In genomic region chr18:34730774-34731173, GRCh38 we compare ENCODE assay signal across 24 cellular contexts. TPM values are rescaled to one million over a fixed set of nuclear protein-coding genes. Genes with fewer than 3 reads are reported as not detected.
DNase-seq lines count a peak whose midpoint lies in the region; ATAC-seq lines count a peak whose summit lies in the region.
"Had no signal": no experiment of that assay in that cellular context is flagged by ENCODE, and none has a peak within 500 bp of the region (broad histone marks: within the 10 kb centered on the region; RNA-seq: fewer than 3 reads in every experiment).

No MANE protein-coding gene starts in this region.

- H3K9ac ChIP-seq in rectal smooth muscle tissue (ENCODE audit: low read length) = no peak overlapping the region

- H3K27me3 ChIP-seq in rectal smooth muscle tissue (ENCODE audit: control insufficient read depth, insufficient read depth, low read length) = no peaks in the 10 kb centered on the region

- H3K4me3 ChIP-seq in rectal smooth muscle tissue (ENCODE audit: low read length) = no peak overlapping the region
- H3K4me3 ChIP-seq: smooth muscle cell had no signal

- H3K27ac ChIP-seq in cingulate gyrus (ENCODE audit: low read depth, low read length) (peak overlapping the region; percentile 83), rectal smooth muscle tissue (ENCODE audit: low read depth, low read length) (peak overlapping the region; percentile 48)
- H3K27ac ChIP-seq: epithelial cell of prostate, VCaP had no signal

- no peaks in the 10 kb centered on the region for H3K36me3 ChIP-seq in rectal smooth muscle tissue (ENCODE audit: control insufficient read depth, insufficient read depth, low read length)

- peak; percentile 85 for ATAC-seq in left ventricle myocardium superior
- ATAC-seq in GM21723 (IDR thresholded peaks at IDR 0.05; ENCODE audit: unreplicated experiment) = no peak

- no peak for DNase-seq in left ventricle myocardium superior
- DNase-seq in NCI-H748 treated with DMSO at 0.1 percent for 48 hours (lab: John Stamatoyannopoulos, UW) = no peak
- no peak for DNase-seq in GM19238 (ENCODE audit: insufficient read length, low spot score)
- no peak for DNase-seq in ecto neural progenitor cell (ENCODE audit: low spot score)
- DNase-seq: activated CD4-positive, alpha-beta T cell treated with anti-CD3 and anti-CD28 coated beads for 48 hours; activated naive CD4-positive, alpha-beta T cell treated with Interleukin-2 at 50 U/mL for 16 hours; activated T-cell treated with anti-CD3 and anti-CD28 coated beads, Interleukin-2, amount 50 U/mL, for 48 hours; amniotic stem cell; CD4-positive, CD25-positive, alpha-beta regulatory T cell; effector CD4-positive, alpha-beta T cell; EL; foreskin fibroblast; HCEC 1CT; NCI-H2029 treated with DMSO at 0.1 percent for 48 hours; NCI-H345; NCI-H82; stimulated activated CD4-positive, alpha-beta T cell treated with anti-CD3 and anti-CD28 coated beads, Interleukin-2, amount 100 ng/mL, for 24 hours had no signal

- peaks cover 10% of the 10 kb centered on the region for H3K4me1 ChIP-seq in rectal smooth muscle tissue (ENCODE audit: control insufficient read depth, insufficient read depth, low read length)

- intact Hi-C loops in left ventricle myocardium superior (cut with micrococcal nuclease) = no loop called here

RNA-seq across cellular contexts. Expression of gene DTNA, which starts 20.7 kb away (rescaled TPM):
- 140 TPM for total RNA-seq in left ventricle myocardium superior
- total RNA-seq: CD4-positive, CD25-positive, alpha-beta regulatory T cell; MCF 10A had no signal
